In the genomic region with DNA sequence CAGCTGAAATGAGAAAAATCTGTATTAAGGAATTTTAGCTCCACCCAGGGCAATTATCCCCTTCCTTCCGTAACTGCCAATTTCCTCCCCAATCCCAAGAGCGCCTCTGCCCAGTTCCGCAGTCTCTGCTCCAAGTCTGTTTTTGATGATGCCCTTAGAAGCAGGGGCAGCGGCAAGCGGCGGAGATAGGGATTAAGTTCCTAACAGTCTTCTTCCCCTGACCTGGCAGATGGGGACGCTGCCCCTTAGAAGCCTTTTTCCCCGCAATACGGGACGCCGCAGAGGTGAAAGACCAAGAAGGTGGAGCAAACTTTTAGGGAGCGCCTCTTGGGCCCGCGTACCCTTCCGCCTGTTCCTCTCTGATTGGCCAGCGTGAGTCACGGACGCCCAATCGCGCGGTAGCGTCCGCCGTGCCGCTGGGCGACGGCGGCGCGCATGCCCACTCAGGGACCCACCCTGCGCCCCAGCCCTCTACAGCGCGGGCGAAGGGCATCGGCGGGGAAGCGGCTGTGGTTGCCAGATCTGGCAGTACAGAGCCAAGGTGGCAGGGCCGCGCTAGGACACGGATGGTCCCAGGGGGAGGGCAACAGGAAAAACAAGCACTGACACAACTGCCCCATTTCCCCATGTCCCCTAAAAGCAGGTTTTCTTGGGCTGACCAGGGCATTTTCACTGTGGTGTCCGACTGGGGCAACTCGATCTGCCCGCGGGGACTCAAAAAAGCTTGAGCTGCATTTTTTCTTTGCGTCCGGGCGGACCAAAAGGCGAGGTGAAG, we compare ENCODE assay signal across 8 cellular contexts. TPM values are rescaled to one million over a fixed set of nuclear protein-coding genes. Genes with fewer than 3 reads are reported as not detected.
DNase-seq lines count a peak whose midpoint lies in the region; ATAC-seq and TF ChIP-seq lines count a peak whose summit lies in the region.

No MANE protein-coding gene starts in this region.

- H3F3A ChIP-seq in Loucy (ENCODE audit: low read depth), result no peaks in the 10 kb centered on the region

- H3K9me2 ChIP-seq in Loucy (replicated peaks; ENCODE audit: low read depth, low read length), result no peaks in the 10 kb centered on the region

- H3K4me3 ChIP-seq in H7 (ENCODE audit: insufficient read depth, low read depth, low read length) (peak overlapping the region; percentile 77), Loucy (ENCODE audit: low read length, poor library complexity, severe bottlenecking) (peak overlapping the region; percentile 94), RWPE2 (ENCODE audit: severe bottlenecking) (peak overlapping the region; percentile 60)

- peak overlapping the region; percentile 99 for H3K27ac Mint-ChIP-seq in nephron
- peak overlapping the region; percentile 96 for H3K27ac Mint-ChIP-seq in stimulated activated naive CD8-positive, alpha-beta T cell treated with anti-CD3 and anti-CD28 coated beads, Interleukin-15, Interleukin-2, amounts not matched to agents 100 ng/mL and 50 ng/mL, for 24 hours

- H3K4me2 ChIP-seq in Loucy (ENCODE audit: low read depth, low read length, poor library complexity, severe bottlenecking), result peak overlapping the region; percentile 84

- H2AFZ ChIP-seq in Loucy (ENCODE audit: low read length), result peak overlapping the region; percentile 91

- H3K27me3 ChIP-seq in H7 (ENCODE audit: control insufficient read depth, insufficient read depth, low read length), result no peaks in the 10 kb centered on the region
- no peaks in the 10 kb centered on the region for H3K27me3 ChIP-seq in Loucy (ENCODE audit: insufficient read depth, low read length, poor library complexity, severe bottlenecking)
- no peaks in the 10 kb centered on the region for H3K27me3 ChIP-seq in RWPE2 (ENCODE audit: insufficient read depth, poor library complexity, severe bottlenecking)

- H3K9me3 ChIP-seq in Loucy (ENCODE audit: insufficient read depth, low read depth, low read length), result no peaks in the 10 kb centered on the region
- no peaks in the 10 kb centered on the region for H3K9me3 ChIP-seq in RWPE2 (ENCODE audit: severe bottlenecking)

- peak overlapping the region; percentile 93 for H3K9ac ChIP-seq in Loucy (ENCODE audit: low read depth, low read length, poor library complexity, severe bottlenecking)

- TF ChIP-seq CTCF in Loucy (conservative IDR thresholded peaks at IDR 0.05; ENCODE audit: low read length), result no peak
- no peak for TF ChIP-seq CTCF in RWPE2 (IDR thresholded peaks at IDR 0.05; ENCODE audit: poor library complexity, severe bottlenecking)
- no peak for TF ChIP-seq CTCF in nephron (IDR thresholded peaks at IDR 0.05; ENCODE audit: unreplicated experiment in 3 of 3)

- H3K4me1 Mint-ChIP-seq in nephron, result peaks cover 26% of the 10 kb centered on the region
- peaks cover 37% of the 10 kb centered on the region for H3K4me1 Mint-ChIP-seq in stimulated activated naive CD8-positive, alpha-beta T cell treated with anti-CD3 and anti-CD28 coated beads, Interleukin-15, Interleukin-2, amounts not matched to agents 100 ng/mL and 50 ng/mL, for 24 hours (ENCODE audit: low read depth)

- H3K36me3 ChIP-seq in H7 (replicated peaks; ENCODE audit: control insufficient read depth, insufficient read depth, low read length) (no peaks in the 10 kb centered on the region), Loucy (ENCODE audit: insufficient read depth, low read length) (no peaks in the 10 kb centered on the region), RWPE2 (ENCODE audit: low read depth) (no peaks in the 10 kb centered on the region)

- H3K36me3 Mint-ChIP-seq in nephron (ENCODE audit: low read depth), result no peaks in the 10 kb centered on the region
- peaks cover 4% of the 10 kb centered on the region for H3K36me3 Mint-ChIP-seq in stimulated activated naive CD8-positive, alpha-beta T cell treated with anti-CD3 and anti-CD28 coated beads, Interleukin-15, Interleukin-2, amounts not matched to agents 100 ng/mL and 50 ng/mL, for 24 hours (ENCODE audit: low read depth)

- H3K4me3 Mint-ChIP-seq in nephron, result peak overlapping the region; percentile 96 to 99 (median 97)
- peak overlapping the region; percentile 91 for H3K4me3 Mint-ChIP-seq in stimulated activated naive CD8-positive, alpha-beta T cell treated with anti-CD3 and anti-CD28 coated beads, Interleukin-15, Interleukin-2, amounts not matched to agents 100 ng/mL and 50 ng/mL, for 24 hours

- peak; percentile 92 for DNase-seq in ELR (ENCODE audit: low read depth)
- DNase-seq in H7, result peak; percentile 94
- DNase-seq in RWPE2 (ENCODE audit: low spot score), result peak; percentile 88
- DNase-seq in activated effector memory CD4-positive, alpha-beta T cell treated with Interleukin-2 at 50 U/mL for 16 hours, result peak; percentile 83
- DNase-seq in fibroblast of the conjunctiva (ENCODE audit: low read depth), result peak; percentile 83

- H3K27me3 Mint-ChIP-seq in nephron (ENCODE audit: low read depth), result no peaks in the 10 kb centered on the region
- H3K27me3 Mint-ChIP-seq in stimulated activated naive CD8-positive, alpha-beta T cell treated with anti-CD3 and anti-CD28 coated beads, Interleukin-15, Interleukin-2, amounts not matched to agents 100 ng/mL and 50 ng/mL, for 24 hours, result no peaks in the 10 kb centered on the region

- peaks cover 33% of the 10 kb centered on the region for H3K79me2 ChIP-seq in Loucy (ENCODE audit: insufficient read depth, low read length)

- H3K4me1 ChIP-seq in Loucy (ENCODE audit: insufficient read depth, low read length, poor library complexity, severe bottlenecking), result peaks cover 29% of the 10 kb centered on the region
- peaks cover 7% of the 10 kb centered on the region for H3K4me1 ChIP-seq in RWPE2 (ENCODE audit: insufficient read depth, poor library complexity, severe bottlenecking)

- no peaks in the 10 kb centered on the region for H3K9me3 Mint-ChIP-seq in nephron
- no peaks in the 10 kb centered on the region for H3K9me3 Mint-ChIP-seq in stimulated activated naive CD8-positive, alpha-beta T cell treated with anti-CD3 and anti-CD28 coated beads, Interleukin-15, Interleukin-2, amounts not matched to agents 100 ng/mL and 50 ng/mL, for 24 hours

- peaks cover 9% of the 10 kb centered on the region for H4K20me1 ChIP-seq in Loucy (ENCODE audit: insufficient read depth, low read length, poor library complexity, severe bottlenecking)

- H3K27ac ChIP-seq in RWPE2 (ENCODE audit: poor library complexity, severe bottlenecking), result peak overlapping the region; percentile 82

- peak; percentile 89 for ATAC-seq in RWPE2 (ENCODE audit: low read depth)

RNA-seq across cellular contexts. Expression of a gene that starts 0.8 kb away (rescaled TPM):
- total RNA-seq in H7 (2014; rRNA removed; shearing (Covaris generic)), result 12.2 and 21.2 TPM in 2 replicates

Comparison
In these comparisons a context has a peak if more than half of its experiments do, and no peak if none do; other contexts are left out.
1. Peak in every context shown above with its lines: DNase-seq, ATAC-seq, H3K4me3 ChIP-seq and H3K27ac ChIP-seq.